ENCODE assay signal across 14 cellular contexts in the genomic region with DNA sequence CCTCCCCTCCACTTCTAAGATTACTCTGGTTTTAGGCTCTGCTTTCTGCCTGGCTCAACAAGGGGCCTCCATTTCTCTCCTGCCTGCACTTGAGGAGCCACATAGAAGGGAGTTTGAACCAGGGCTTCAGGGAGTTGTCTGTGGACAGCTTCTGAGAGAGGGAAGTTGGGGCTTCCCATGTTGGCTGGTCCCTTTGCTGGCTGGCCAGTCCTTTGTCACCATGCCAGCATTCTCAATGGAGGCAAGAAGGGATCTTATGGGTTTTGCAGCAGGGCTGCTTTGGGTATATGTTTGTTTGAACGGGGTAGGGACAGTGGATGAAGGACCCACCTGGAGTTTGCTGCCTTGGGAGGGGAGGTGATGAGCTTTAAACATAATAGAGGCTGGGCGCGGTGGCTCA.
DNase-seq lines count a peak whose midpoint lies in the region; ATAC-seq and TF ChIP-seq lines count a peak whose summit lies in the region.
"Had no signal": no experiment of that assay in that cellular context is flagged by ENCODE, and none has a peak within 500 bp of the region (broad histone marks: within the 10 kb centered on the region; RNA-seq: fewer than 3 reads in every experiment).

No MANE protein-coding gene starts in this region.

- H3K9me3 ChIP-seq in right atrium auricular region (no peaks in the 10 kb centered on the region), endodermal cell (ENCODE audit: control insufficient read depth, low read length) (no peaks in the 10 kb centered on the region), upper lobe of right lung (no peaks in the 10 kb centered on the region)
- H3K9me3 ChIP-seq: left ventricle myocardium inferior, stomach had no signal

- H3K27ac ChIP-seq in right atrium auricular region (no peak overlapping the region), endodermal cell (ENCODE audit: low read depth, low read length) (no peak overlapping the region), upper lobe of right lung (no peak overlapping the region)
- H3K27ac ChIP-seq: left ventricle myocardium inferior had no signal

- TF ChIP-seq CTCF in right atrium auricular region (IDR thresholded peaks at IDR 0.05) (no peak), endodermal cell (conservative IDR thresholded peaks at IDR 0.05) (no peak), upper lobe of right lung (IDR thresholded peaks at IDR 0.05) (no peak)

- H3K9ac ChIP-seq in endodermal cell (ENCODE audit: extremely low read depth, low read length, poor library complexity, severe bottlenecking): no peak overlapping the region

- no peaks in the 10 kb centered on the region for H3K36me3 ChIP-seq in right atrium auricular region
- H3K36me3 ChIP-seq in endodermal cell (ENCODE audit: control insufficient read depth, insufficient read depth, low read length): no peaks in the 10 kb centered on the region
- H3K36me3 ChIP-seq in upper lobe of right lung: no peaks in the 10 kb centered on the region
- H3K36me3 ChIP-seq: left ventricle myocardium inferior, stomach had no signal

- WGBS in endodermal cell (ENCODE audit: insufficient coverage in 1 of 2, insufficient read length in 1 of 2), 2 experiments: 89% methylated on average over 3 of the region's 3 CpGs; no CpG with 5 or more reads in 1 of the 2 experiments

- ATAC-seq in Right ventricle myocardium superior (ENCODE audit: poor library complexity) (peak; percentile 61), upper lobe of right lung (peak; percentile 44), HG03439 (IDR thresholded peaks at IDR 0.05; ENCODE audit: unreplicated experiment) (no peak), HG03095 (IDR thresholded peaks at IDR 0.05; ENCODE audit: unreplicated experiment) (no peak)

- no peaks in the 10 kb centered on the region for H3K27me3 ChIP-seq in right atrium auricular region
- no peaks in the 10 kb centered on the region for H3K27me3 ChIP-seq in endodermal cell (ENCODE audit: control insufficient read depth, insufficient read depth, low read length, poor library complexity, severe bottlenecking)
- no peaks in the 10 kb centered on the region for H3K27me3 ChIP-seq in upper lobe of right lung
- H3K27me3 ChIP-seq: stomach had no signal

- intact Hi-C loops in Right ventricle myocardium superior (cut with DNase I) (no loop called here), upper lobe of right lung (cut with DNase I) (no loop called here)

- H3K4me1 ChIP-seq in right atrium auricular region: peaks cover 0 to 11% of the 10 kb centered on the region in 2 donors
- peaks cover 7% of the 10 kb centered on the region for H3K4me1 ChIP-seq in endodermal cell (ENCODE audit: control insufficient read depth, insufficient read depth, low read length)
- peaks cover 23% of the 10 kb centered on the region for H3K4me1 ChIP-seq in upper lobe of right lung
- H3K4me1 ChIP-seq: left ventricle myocardium inferior had no signal

- H3K9me3 Mint-ChIP-seq in endodermal cell: no peaks in the 10 kb centered on the region
- H3K9me3 Mint-ChIP-seq: activated B cell treated with CpG ODN at 0.5 μM for 24 hours, HFFc6, naive B cell had no signal

- peak overlapping the region; percentile 50 for H3K27ac Mint-ChIP-seq in endodermal cell
- H3K27ac Mint-ChIP-seq: HFFc6 had no signal

- peaks cover 13% of the 10 kb centered on the region for H3K4me1 Mint-ChIP-seq in endodermal cell

- no peaks in the 10 kb centered on the region for H3K36me3 Mint-ChIP-seq in endodermal cell (ENCODE audit: low read depth)
- H3K36me3 Mint-ChIP-seq: naive B cell had no signal

- no peak for DNase-seq in Right ventricle myocardium superior
- no peak for DNase-seq in right atrium auricular region (ENCODE audit: low spot score)
- DNase-seq in NCI-H69 (lab: John Stamatoyannopoulos, UW): peak; percentile 45
- DNase-seq in endodermal cell: no peak
- no peak for DNase-seq in upper lobe of right lung
- no peak for DNase-seq in COLO829 (ENCODE audit: low spot score)
- DNase-seq: dermis blood vessel endothelial cell, HFFc6, left ventricle myocardium inferior had no signal

- no peak overlapping the region for H3K4me3 Mint-ChIP-seq in endodermal cell
- H3K4me3 Mint-ChIP-seq: HFFc6 had no signal

- H3K27me3 Mint-ChIP-seq in endodermal cell (ENCODE audit: insufficient read depth): no peaks in the 10 kb centered on the region
- H3K27me3 Mint-ChIP-seq: activated B cell treated with CpG ODN at 0.5 μM for 24 hours, naive B cell had no signal

- no peak overlapping the region for H3K4me3 ChIP-seq in right atrium auricular region
- no peak overlapping the region for H3K4me3 ChIP-seq in endodermal cell (ENCODE audit: low read length)
- H3K4me3 ChIP-seq in upper lobe of right lung: no peak overlapping the region
- H3K4me3 ChIP-seq: left ventricle myocardium inferior, stomach had no signal

Comparison
In these comparisons a context has a peak if more than half of its experiments do, and no peak if none do; other contexts are left out.
1. ATAC-seq: peak in Right ventricle myocardium superior (single experiment) and upper lobe of right lung (single experiment); none in HG03439 (single experiment) and HG03095 (single experiment).